35 cellular contexts compared by ENCODE assay signal in the genomic region with DNA sequence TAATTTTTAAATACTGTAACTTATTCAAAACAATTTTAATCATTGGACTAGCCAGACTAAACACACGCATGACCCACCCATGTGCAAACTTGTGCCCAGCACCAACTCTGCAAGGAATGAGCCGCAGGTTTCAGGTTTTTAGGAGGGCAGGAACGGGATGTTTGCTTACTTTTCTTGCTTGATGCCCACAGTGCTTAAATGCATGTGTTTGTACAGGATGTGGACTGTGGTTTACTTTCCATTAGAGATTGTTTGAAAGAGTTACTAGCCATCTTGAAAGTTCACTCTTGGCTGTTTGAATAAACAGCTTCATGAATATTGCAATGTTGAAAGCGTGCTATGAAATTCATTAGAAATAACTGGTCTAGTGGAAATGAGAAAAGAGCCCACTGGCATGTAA.
"Had no signal": no experiment of that assay in that cellular context is flagged by ENCODE, and none has a peak within 500 bp of the region (broad histone marks: within the 10 kb centered on the region; RNA-seq: fewer than 3 reads in every experiment).

No MANE protein-coding gene starts in this region.

- H3K36me3 ChIP-seq: adrenal gland, Peyer's patch, SJSA1 had no signal

- H3K9me3 ChIP-seq: adrenal gland, Peyer's patch, SJSA1, SK-N-SH had no signal

- H3K4me1 Mint-ChIP-seq: activated T-helper 17 cell treated with anti-CD3 and anti-CD28 coated beads, Interleukin-2, amount 50 U/mL, for 72 hours; brain had no signal

- H3K9me3 Mint-ChIP-seq: T-helper 1 cell treated with Interleukin-12 subunit alpha and Interleukin-12 subunit beta and Interleukin-4 antibody, amounts not matched to agents 30 μg/mL and 1 μg/mL, for 36 hours; T-helper 2 cell treated with Interferon-gamma antibody and Interleukin-4, amounts not matched to agents 5 μg/mL and 100 μg/mL, for 36 hours had no signal

- H3K27ac Mint-ChIP-seq: activated CD8-positive, alpha-beta T cell treated with anti-CD3 and anti-CD28 coated beads for 36 hours; activated naive CD4-positive, alpha-beta T cell treated with anti-CD3 and anti-CD28 coated beads for 36 hours; activated naive CD4-positive, alpha-beta T cell treated with anti-CD3 and anti-CD28 coated beads, Interleukin-2, amount 50 U/mL, for 72 hours; activated T-cell treated with anti-CD3 and anti-CD28 coated beads, Interleukin-2, amount 50 U/mL, for 72 hours; activated T-helper 17 cell treated with anti-CD3 and anti-CD28 coated beads, Interleukin-2, amount 50 U/mL, for 72 hours; brain; T-helper 1 cell treated with Interleukin-12 subunit alpha and Interleukin-12 subunit beta and Interleukin-4 antibody, amounts not matched to agents 30 μg/mL and 1 μg/mL, for 36 hours; T-helper 2 cell treated with Interferon-gamma antibody and Interleukin-4, amounts not matched to agents 5 μg/mL and 100 μg/mL, for 36 hours; WTC11 had no signal

- ATAC-seq: activated CD4-positive, CD25-positive, alpha-beta regulatory T cell treated with anti-CD3 and anti-CD28 coated beads, Interleukin-2, amount 50 U/mL, for 24 hours; activated CD8-positive, alpha-beta T cell treated with anti-CD3 and anti-CD28 coated beads for 36 hours; activated naive CD4-positive, alpha-beta T cell treated with anti-CD3 and anti-CD28 coated beads, Interleukin-2, amount 50 U/mL, for 72 hours; activated T-cell treated with anti-CD3 and anti-CD28 coated beads, Interleukin-2, amount 50 U/mL, for 72 hours; activated T-helper 17 cell treated with anti-CD3 and anti-CD28 coated beads, Interleukin-2, amount 50 U/mL, for 72 hours had no signal

- H3K9me2 ChIP-seq: SK-N-SH had no signal

- H3K4me2 ChIP-seq: KMS-11, SK-N-SH had no signal

- DNase-seq: activated CD4-positive, alpha-beta T cell treated with anti-CD3 and anti-CD28 coated beads for 48 hours; activated CD4-positive, alpha-beta T cell treated with anti-CD3 and anti-CD28 coated beads, Interleukin-2, amount 50 U/mL, for 4 hours; activated CD8-positive, alpha-beta T cell treated with anti-CD3 and anti-CD28 coated beads for 36 hours; activated effector memory CD4-positive, alpha-beta T cell treated with anti-CD3 and anti-CD28 coated beads, Interleukin-2, amount 50 U/mL, for 16 hours; activated naive CD4-positive, alpha-beta T cell treated with anti-CD3 and anti-CD28 coated beads for 36 hours; activated T-cell treated with anti-CD3 and anti-CD28 coated beads, Interleukin-2, amount 50 U/mL, for 1 hour; activated T-cell treated with anti-CD3 and anti-CD28 coated beads, Interleukin-2, amount 50 U/mL, for 72 hours; adrenal gland; caudate nucleus; cerebellar nuclear complex; NCI-H1105 treated with DMSO at 0.1 percent for 48 hours; NCI-H1436; NCI-H1694; NCI-H1930; NCI-H2081 treated with DMSO at 0.1 percent for 48 hours; NCI-H226; NCI-H446 treated with DMSO at 0.1 percent for 48 hours; NCI-H524; NCI-H69; NCI-H82; Peyer's patch; RPMI8226; SHP77 treated with DMSO at 0.1 percent for 48 hours; SK-N-SH had no signal

- H3K4me3 ChIP-seq: adrenal gland, Peyer's patch, SJSA1 had no signal

- FAIRE-seq: bronchial epithelial cell, TTC549 had no signal

- H3K4me1 ChIP-seq: adrenal gland, Peyer's patch, SJSA1 had no signal

- H3K27me3 ChIP-seq: adrenal gland, Peyer's patch, SJSA1 had no signal

- H3K4me3 Mint-ChIP-seq: activated CD8-positive, alpha-beta T cell treated with anti-CD3 and anti-CD28 coated beads for 36 hours; activated naive CD4-positive, alpha-beta T cell treated with anti-CD3 and anti-CD28 coated beads for 36 hours; activated T-cell treated with anti-CD3 and anti-CD28 coated beads, Interleukin-2, amount 50 U/mL, for 72 hours; activated T-helper 17 cell treated with anti-CD3 and anti-CD28 coated beads, Interleukin-2, amount 50 U/mL, for 72 hours; brain; T-helper 1 cell treated with Interleukin-12 subunit alpha and Interleukin-12 subunit beta and Interleukin-4 antibody, amounts not matched to agents 30 μg/mL and 1 μg/mL, for 36 hours; T-helper 2 cell treated with Interferon-gamma antibody and Interleukin-4, amounts not matched to agents 5 μg/mL and 100 μg/mL, for 36 hours; WTC11 had no signal

- H3K27ac ChIP-seq: adrenal gland, KMS-11, Peyer's patch, SJSA1 had no signal

- H3K36me3 Mint-ChIP-seq: brain had no signal

- H3K27me3 Mint-ChIP-seq: activated CD8-positive, alpha-beta T cell treated with anti-CD3 and anti-CD28 coated beads for 36 hours had no signal

- H3K9ac ChIP-seq: KMS-11, SK-N-SH had no signal
